Comparison of ENCODE assay signal across 1 cellular context in the genomic region with DNA sequence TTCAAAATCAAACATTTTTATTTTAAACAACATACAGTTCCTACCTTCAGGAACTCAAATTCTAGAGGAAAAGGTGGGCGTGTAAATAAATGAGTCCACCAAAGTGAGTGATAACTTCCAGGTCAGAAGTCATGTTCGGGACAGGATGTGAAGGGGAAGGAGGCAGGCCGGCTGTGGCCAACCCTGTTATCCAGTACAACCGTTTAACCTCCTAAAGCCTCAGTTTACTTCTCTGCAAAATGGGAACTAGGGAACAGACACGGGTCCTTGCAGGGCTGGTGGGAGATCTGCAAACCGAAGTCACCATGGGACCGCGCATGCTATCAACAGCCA.
TF ChIP-seq lines count a peak whose summit lies in the region.

No MANE protein-coding gene starts in this region.

TF ChIP-seq in HEK293, 187 proteins besides CTCF, POLR2A, EP300 and RAD21 (continued from another document):
- TF ChIP-seq, protein P1, sequence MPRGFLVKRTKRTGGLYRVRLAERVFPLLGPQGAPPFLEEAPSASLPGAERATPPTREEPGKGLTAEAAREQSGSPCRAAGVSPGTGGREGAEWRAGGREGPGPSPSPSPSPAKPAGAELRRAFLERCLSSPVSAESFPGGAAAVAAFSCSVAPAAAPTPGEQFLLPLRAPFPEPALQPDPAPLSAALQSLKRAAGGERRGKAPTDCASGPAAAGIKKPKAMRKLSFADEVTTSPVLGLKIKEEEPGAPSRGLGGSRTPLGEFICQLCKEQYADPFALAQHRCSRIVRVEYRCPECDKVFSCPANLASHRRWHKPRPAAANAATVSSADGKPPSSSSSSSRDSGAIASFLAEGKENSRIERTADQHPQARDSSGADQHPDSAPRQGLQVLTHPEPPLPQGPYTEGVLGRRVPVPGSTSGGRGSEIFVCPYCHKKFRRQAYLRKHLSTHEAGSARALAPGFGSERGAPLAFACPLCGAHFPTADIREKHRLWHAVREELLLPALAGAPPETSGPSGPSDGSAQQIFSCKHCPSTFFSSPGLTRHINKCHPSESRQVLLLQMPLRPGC (tag by site-specific recombination; IDR thresholded peaks at IDR 0.05): no peak
- no peak for TF ChIP-seq ZNF473 (tag by site-specific recombination; IDR thresholded peaks at IDR 0.05)
- no peak for TF ChIP-seq ZNF530 (tag by site-specific recombination; IDR thresholded peaks at IDR 0.05; ENCODE audit: low read depth)
- no peak for TF ChIP-seq ZBTB20 (tag by site-specific recombination; IDR thresholded peaks at IDR 0.05)
- TF ChIP-seq, protein P2, sequence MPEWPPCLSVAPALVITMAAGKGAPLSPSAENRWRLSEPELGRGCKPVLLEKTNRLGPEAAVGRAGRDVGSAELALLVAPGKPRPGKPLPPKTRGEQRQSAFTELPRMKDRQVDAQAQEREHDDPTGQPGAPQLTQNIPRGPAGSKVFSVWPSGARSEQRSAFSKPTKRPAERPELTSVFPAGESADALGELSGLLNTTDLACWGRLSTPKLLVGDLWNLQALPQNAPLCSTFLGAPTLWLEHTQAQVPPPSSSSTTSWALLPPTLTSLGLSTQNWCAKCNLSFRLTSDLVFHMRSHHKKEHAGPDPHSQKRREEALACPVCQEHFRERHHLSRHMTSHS (tag by site-specific recombination; IDR thresholded peaks at IDR 0.05): no peak
- no peak for TF ChIP-seq ZNF596 (tag by site-specific recombination; IDR thresholded peaks at IDR 0.05)
- TF ChIP-seq ZNF660 (tag by site-specific recombination; IDR thresholded peaks at IDR 0.05): no peak
- no peak for TF ChIP-seq ZXDB (tag by site-specific recombination; IDR thresholded peaks at IDR 0.05)
- TF ChIP-seq, protein P3, sequence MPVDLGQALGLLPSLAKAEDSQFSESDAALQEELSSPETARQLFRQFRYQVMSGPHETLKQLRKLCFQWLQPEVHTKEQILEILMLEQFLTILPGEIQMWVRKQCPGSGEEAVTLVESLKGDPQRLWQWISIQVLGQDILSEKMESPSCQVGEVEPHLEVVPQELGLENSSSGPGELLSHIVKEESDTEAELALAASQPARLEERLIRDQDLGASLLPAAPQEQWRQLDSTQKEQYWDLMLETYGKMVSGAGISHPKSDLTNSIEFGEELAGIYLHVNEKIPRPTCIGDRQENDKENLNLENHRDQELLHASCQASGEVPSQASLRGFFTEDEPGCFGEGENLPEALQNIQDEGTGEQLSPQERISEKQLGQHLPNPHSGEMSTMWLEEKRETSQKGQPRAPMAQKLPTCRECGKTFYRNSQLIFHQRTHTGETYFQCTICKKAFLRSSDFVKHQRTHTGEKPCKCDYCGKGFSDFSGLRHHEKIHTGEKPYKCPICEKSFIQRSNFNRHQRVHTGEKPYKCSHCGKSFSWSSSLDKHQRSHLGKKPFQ (tag by site-specific recombination; IDR thresholded peaks at IDR 0.05): no peak
- TF ChIP-seq ZBTB8A (tag by site-specific recombination; IDR thresholded peaks at IDR 0.05): no peak
- no peak for TF ChIP-seq ZFP37 (tag by site-specific recombination; IDR thresholded peaks at IDR 0.05)
- no peak for TF ChIP-seq ZNF626 (tag by site-specific recombination; IDR thresholded peaks at IDR 0.05)
- TF ChIP-seq MEIS1 (CRISPR knock-in tag; IDR thresholded peaks at IDR 0.05; ENCODE audit: borderline replicate concordance): no peak
